8 cellular contexts compared by ENCODE assay signal in the genomic region with DNA sequence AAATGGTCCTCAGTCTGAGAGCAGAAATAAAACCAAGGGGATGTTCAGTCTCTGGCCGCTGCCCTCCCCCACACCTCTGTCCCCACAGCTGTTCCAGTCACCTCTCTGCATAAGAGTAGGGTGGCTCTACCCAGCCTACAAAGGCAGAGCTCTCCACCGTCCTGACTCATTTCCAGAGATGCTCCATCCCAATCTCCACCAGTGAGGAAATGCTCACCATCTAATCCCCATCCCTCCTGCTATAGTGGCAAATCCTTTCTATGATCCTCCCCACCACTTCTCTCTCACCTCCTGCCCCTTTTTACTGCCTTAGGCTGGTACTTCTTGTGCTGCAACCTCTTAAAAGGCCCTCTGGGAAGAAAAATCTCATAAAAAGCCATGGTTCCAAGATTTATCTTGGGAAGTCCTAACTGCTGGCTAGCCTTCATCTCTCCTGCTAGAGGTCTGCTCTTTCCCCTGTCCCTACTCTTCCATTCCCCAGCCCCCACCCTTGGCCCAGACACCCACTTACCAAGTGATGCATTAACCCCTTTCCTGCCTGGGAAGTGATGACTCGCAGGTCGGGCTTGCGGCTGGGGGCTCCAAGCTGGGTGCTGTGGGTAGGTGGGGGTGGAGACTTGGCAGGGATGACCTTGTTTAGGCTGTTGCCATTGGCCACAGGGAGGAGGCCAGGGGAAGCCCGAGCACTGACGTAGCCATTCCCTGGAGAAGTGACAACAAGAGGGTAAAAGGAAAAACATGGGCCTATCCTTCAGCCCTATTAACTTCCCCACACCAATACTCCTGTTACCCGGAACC. TPM values are rescaled to one million over a fixed set of nuclear protein-coding genes. Genes with fewer than 3 reads are reported as not detected.
DNase-seq lines count a peak whose midpoint lies in the region; ATAC-seq, FAIRE-seq and TF ChIP-seq lines count a peak whose summit lies in the region.

No MANE protein-coding gene starts in this region.

- ATAC-seq in GM12878 (no peak), lung (ENCODE audit: insufficient read depth, low FRiP score) (no peak), HG03139 (IDR thresholded peaks at IDR 0.05; ENCODE audit: unreplicated experiment) (no peak), HG02840 (IDR thresholded peaks at IDR 0.05; ENCODE audit: low FRiP score, unreplicated experiment) (no peak)

- FAIRE-seq in GM12878 (lab: Jason Lieb, UNC), result no peak

- BruUV-seq in GM12878 (replicated peaks; lab: Mats Ljungman, UMichigan), result TSS peak; percentile 6

- RAD21 ChIA-PET in GM12878 (lab: Charles Lee; ENCODE audit: unreplicated experiment), result no interaction called here

- intact Hi-C loops in GM12878 (cut with micrococcal nuclease; ENCODE audit: unreplicated experiment), result no loop called here
- intact Hi-C loops in vagina (cut with DNase I), result no loop called here

- CTCF ChIA-PET in GM12878 (lab: Yijun Ruan, JAX), result interaction anchor here (0.6 to 1.3 kb wide), 4 partner anchors 20 to 132 kb away, joined by 3 to 5 read pairs (median 3); no protein-coding TSS in a partner anchor

- H2AFZ ChIP-seq in GM12878 (ENCODE audit: control insufficient read depth, low read depth, low read length), result no peak overlapping the region

- POLR2A ChIA-PET in GM12878 (lab: Charles Lee), result no interaction called here

- TF ChIP-seq POLR2A in GM12878 (IDR thresholded peaks at IDR 0.05; ENCODE audit: low read depth, low read length) (0 out of 2 replicates have a peak, but pooled peaks have one; percentile 22), vagina (IDR thresholded peaks at IDR 0.05) (no peak)

- peak; percentile 19 to 33 for DNase-seq in stimulated activated CD4-positive, alpha-beta T cell treated with anti-CD3 and anti-CD28 coated beads, Interleukin-15, amount 100 ng/mL, for 48 hours (ENCODE audit: low read depth in 2 of 2)
- no peak for DNase-seq in stimulated activated CD4-positive, alpha-beta T cell treated with anti-CD3 and anti-CD28 coated beads, Interleukin-4, amount 100 ng/mL, for 4 hours
- DNase-seq in GM12878 (ENCODE audit: low read depth, low spot score) (no peak), lung (ENCODE audit: low spot score) (no peak), vagina (ENCODE audit: extremely low spot score in 2 of 2) (no peak), NOMO-1 (lab: John Stamatoyannopoulos, UW; ENCODE audit: unreplicated experiment in 2 of 2) (no peak)

- H3K4me2 ChIP-seq in GM12878 (ENCODE audit: control insufficient read depth, insufficient read depth), result no peak overlapping the region

- TF ChIP-seq EP300 in GM12878 (IDR thresholded peaks at IDR 0.05; ENCODE audit: borderline replicate concordance in 1 of 2, control insufficient read depth in 1 of 2, low read depth in 2 of 2, low read length in 2 of 2), result no peak

- SMC1A ChIA-PET in GM12878 (lab: Charles Lee; ENCODE audit: uncharacterized antibody, unreplicated experiment), result no interaction called here

- peaks cover 2% of the 10 kb centered on the region; the same call in 1 of the 2 replicates for H4K20me1 ChIP-seq in GM12878 (ENCODE audit: control insufficient read depth, insufficient read depth)

- H3K4me3 ChIP-seq in GM12878, result no peak overlapping the region
- H3K4me3 ChIP-seq in lung, result no peak overlapping the region
- peak overlapping the region in 1 of 2 donors; percentile 20 for H3K4me3 ChIP-seq in vagina

- peaks cover 4% of the 10 kb centered on the region for H3K79me2 ChIP-seq in GM12878 (ENCODE audit: control insufficient read depth, insufficient read depth, low read length)

- no peaks in the 10 kb centered on the region for H3K9me3 ChIP-seq in GM12878 (replicated peaks; ENCODE audit: control insufficient read depth, insufficient read depth, low read length)
- no peaks in the 10 kb centered on the region for H3K9me3 ChIP-seq in lung (ENCODE audit: control insufficient read depth in 2 of 2, insufficient read depth in 1 of 2, low read length in 1 of 2)
- H3K9me3 ChIP-seq in vagina, result no peaks in the 10 kb centered on the region

- TF ChIP-seq RAD21 in GM12878 (IDR thresholded peaks at IDR 0.05; ENCODE audit: insufficient read depth, low read depth, low read length), result no peak

- TF ChIP-seq CTCF in GM12878 (IDR thresholded peaks at IDR 0.05 in 2 of 3, conservative IDR thresholded peaks at IDR 0.05 in 1 of 3; ENCODE audit: control insufficient read depth in 2 of 3, extremely low read depth in 1 of 3, insufficient read depth in 1 of 3, low read depth in 3 of 3, low read length in 3 of 3) (no peak), lung (IDR thresholded peaks at IDR 0.05; ENCODE audit: control extremely low read depth, extremely low read depth) (no peak), vagina (IDR thresholded peaks at IDR 0.05) (no peak)

- H3K4me1 ChIP-seq in GM12878 (ENCODE audit: control insufficient read depth, insufficient read depth, low read length) (peaks cover 14% of the 10 kb centered on the region), lung (ENCODE audit: control insufficient read depth in 2 of 2, insufficient read depth in 2 of 2, low read length in 2 of 2) (peaks cover 3 to 14% of the 10 kb centered on the region in 2 donors), vagina (peaks cover 56% of the 10 kb centered on the region)

- H3K9ac ChIP-seq in GM12878 (ENCODE audit: control insufficient read depth, insufficient read depth, low read length), result no peak overlapping the region

- H3K36me3 ChIP-seq in GM12878 (ENCODE audit: control insufficient read depth in 2 of 2, insufficient read depth in 2 of 2, low read length in 1 of 2) (peaks cover 69 to 74% of the 10 kb centered on the region in 2 experiments), lung (ENCODE audit: control insufficient read depth in 2 of 2, insufficient read depth in 2 of 2, low read length in 2 of 2) (peaks cover 23 to 79% of the 10 kb centered on the region in 2 donors), vagina (peaks cover 0 to 87% of the 10 kb centered on the region in 2 donors)

- in situ Hi-C loops in GM12878 (cut with MboI), result no loop called here

- H3K27me3 ChIP-seq in GM12878 (replicated peaks in 1 of 2; ENCODE audit: control insufficient read depth in 2 of 2, insufficient read depth in 2 of 2, low read length in 1 of 2) (no peaks in the 10 kb centered on the region), lung (ENCODE audit: control insufficient read depth, insufficient read depth) (no peaks in the 10 kb centered on the region), vagina (no peaks in the 10 kb centered on the region)

- H3K27ac ChIP-seq in GM12878 (ENCODE audit: control insufficient read depth, insufficient read depth) (no peak overlapping the region), lung (ENCODE audit: low read depth in 1 of 2, low read length in 1 of 2) (peak overlapping the region; percentile 33 to 79), vagina (peak overlapping the region; percentile 94)

- whole genome bisulfite sequencing in GM12878 (ENCODE audit: insufficient coverage, insufficient replicate concordance, low lambda C conversion rate, missing lambda C conversion rate), result 51% methylated on average over 8 of the region's 8 CpGs
- WGBS in lung, 2 donors, result 50 to 73% methylated on average over 8 of the region's 8 CpGs

TF ChIP-seq in GM12878, 131 proteins besides CTCF, POLR2A, EP300 and RAD21 (continues in another document):
- TF ChIP-seq ZSCAN29 (IDR thresholded peaks at IDR 0.05) (no peak), TARDBP (IDR thresholded peaks at IDR 0.05; ENCODE audit: borderline replicate concordance) (no peak), MYC (IDR thresholded peaks at IDR 0.05; ENCODE audit: insufficient read depth, insufficient read length, insufficient replicate concordance, low read length, severe bottlenecking) (no peak), JUNB (IDR thresholded peaks at IDR 0.05) (no peak)
- TF ChIP-seq, protein P1, sequence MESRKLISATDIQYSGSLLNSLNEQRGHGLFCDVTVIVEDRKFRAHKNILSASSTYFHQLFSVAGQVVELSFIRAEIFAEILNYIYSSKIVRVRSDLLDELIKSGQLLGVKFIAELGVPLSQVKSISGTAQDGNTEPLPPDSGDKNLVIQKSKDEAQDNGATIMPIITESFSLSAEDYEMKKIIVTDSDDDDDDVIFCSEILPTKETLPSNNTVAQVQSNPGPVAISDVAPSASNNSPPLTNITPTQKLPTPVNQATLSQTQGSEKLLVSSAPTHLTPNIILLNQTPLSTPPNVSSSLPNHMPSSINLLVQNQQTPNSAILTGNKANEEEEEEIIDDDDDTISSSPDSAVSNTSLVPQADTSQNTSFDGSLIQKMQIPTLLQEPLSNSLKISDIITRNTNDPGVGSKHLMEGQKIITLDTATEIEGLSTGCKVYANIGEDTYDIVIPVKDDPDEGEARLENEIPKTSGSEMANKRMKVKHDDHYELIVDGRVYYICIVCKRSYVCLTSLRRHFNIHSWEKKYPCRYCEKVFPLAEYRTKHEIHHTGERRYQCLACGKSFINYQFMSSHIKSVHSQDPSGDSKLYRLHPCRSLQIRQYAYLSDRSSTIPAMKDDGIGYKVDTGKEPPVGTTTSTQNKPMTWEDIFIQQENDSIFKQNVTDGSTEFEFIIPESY (IDR thresholded peaks at IDR 0.05), result no peak

RNA-seq across cellular contexts. Expression of gene MEF2D, which starts 23.9 kb away (rescaled TPM):
- total RNA-seq in GM12878 (2013; cell fraction: nucleolus; rRNA removed), result 44.6 and 59.9 TPM in 2 replicates
- total RNA-seq in GM12878 (2014; rRNA removed), result 13.8 and 17.1 TPM in 2 replicates
- total RNA-seq in GM12878 (2014; rRNA removed; fragmentation: Illumina TruSeq; extraction: Trizol), result 8.1 and 9.1 TPM in 2 replicates
- 47.3 and 53.0 TPM in 2 replicates for total RNA-seq in GM12878 (2021)
- 10.6 TPM for polyA plus RNA-seq in GM12878 (2011; ENCODE audit: low read depth)
- polyA plus RNA-seq in GM12878 (2011; rRNA removed), result 4.7 and 12.0 TPM in 2 replicates
- polyA plus RNA-seq in GM12878 (2011; cell fraction: cytosol; rRNA removed), result 16.5 and 18.1 TPM in 2 replicates
- polyA plus RNA-seq in GM12878 (2011; cell fraction: nucleus; rRNA removed), result 34.0 and 52.7 TPM in 2 replicates
- 27.0 and 28.1 TPM in 2 replicates for polyA plus RNA-seq in GM12878 (2012)
- 11.2 and 16.5 TPM in 2 replicates for polyA plus RNA-seq in GM12878 (2014; fragmentation: Illumina TruSeq; extraction: Trizol)
- 1 to 10 TPM in 1 of 2 experiments, under 1 TPM in 1; 0.61 to 1.3 TPM for polyA plus RNA-seq in GM12878 (2014; fragmentation: Nextera tagmentation; extraction: Ambion mirVana)
- polyA plus RNA-seq in GM12878 (2014; rRNA removed), result 23.7 and 26.4 TPM in 2 replicates
- polyA plus RNA-seq in GM12878 (2016; fragmentation: Nextera tagmentation; extraction: Ambion mirVana), result 10 to 100 TPM; 38.2 to 44.2 TPM
- 13.3 and 13.9 TPM in 2 replicates for polyA minus RNA-seq in GM12878 (2011; rRNA and poly(A)+ RNA removed)
- polyA minus RNA-seq in GM12878 (2011; cell fraction: cytosol; rRNA and poly(A)+ RNA removed), result 14.3 and 15.9 TPM in 2 replicates
- 11.0 and 24.5 TPM in 2 replicates for polyA minus RNA-seq in GM12878 (2011; cell fraction: nucleus; rRNA and poly(A)+ RNA removed)
- total RNA-seq in lung, result 10 to 100 TPM; 23.0 to 52.5 TPM
- 10 to 100 TPM; 23.0 to 23.3 TPM for polyA plus RNA-seq in lung
- total RNA-seq in vagina, result 33.9 TPM

Comparison
In these comparisons a context has a peak if more than half of its experiments do, and no peak if none do; other contexts are left out.
1. DNase-seq: peak in stimulated activated CD4-positive, alpha-beta T cell treated with anti-CD3 and anti-CD28 coated beads, Interleukin-15, amount 100 ng/mL, for 48 hours (2 of 2); none in stimulated activated CD4-positive, alpha-beta T cell treated with anti-CD3 and anti-CD28 coated beads, Interleukin-4, amount 100 ng/mL, for 4 hours (0 of 2), GM12878 (single experiment), lung (single experiment), vagina (0 of 2) and NOMO-1 (0 of 2).